In the genomic region with DNA sequence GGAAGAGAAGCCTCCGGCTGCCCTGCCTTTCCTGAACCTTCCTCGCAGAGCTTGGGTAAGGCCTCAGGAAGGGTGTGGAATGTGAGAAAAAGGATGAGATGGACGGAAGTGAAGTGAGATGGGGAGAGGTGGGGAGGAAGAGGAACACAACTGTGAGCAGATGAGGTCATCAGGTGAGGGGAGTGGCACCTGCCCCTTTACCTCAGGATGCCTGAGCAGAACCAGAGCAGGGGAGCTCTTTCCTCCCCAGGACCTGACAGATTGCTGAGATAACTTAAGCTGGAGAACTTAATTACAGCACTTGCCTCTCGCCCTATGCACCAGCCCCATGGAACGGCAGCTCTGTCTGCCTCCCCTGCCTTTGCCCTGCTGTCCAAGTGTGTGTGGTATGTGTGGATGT, we compare ENCODE assay signal across 21 cellular contexts. TPM values are rescaled to one million over a fixed set of nuclear protein-coding genes. Genes with fewer than 3 reads are reported as not detected.
DNase-seq lines count a peak whose midpoint lies in the region; TF ChIP-seq lines count a peak whose summit lies in the region.
"Had no signal": no experiment of that assay in that cellular context is flagged by ENCODE, and none has a peak within 500 bp of the region (broad histone marks: within the 10 kb centered on the region; RNA-seq: fewer than 3 reads in every experiment).

No MANE protein-coding gene starts in this region.

- CTCF ChIA-PET in HEK293 (lab: Yijun Ruan, JAX) = interaction anchor here (0.6 to 1.9 kb wide), 9 partner anchors 12 to 511 kb away, joined by 3 to 5 read pairs (median 3); a partner anchor contains a TSS
- CTCF ChIA-PET in mammary epithelial cell (lab: Charles Lee; ENCODE audit: low non-redundant PET) = no interaction called here

- 73% methylated on average over 4 of the region's 5 CpGs for WGBS in mammary epithelial cell (ENCODE audit: low coverage, missing lambda C conversion rate)

- TF ChIP-seq CTCF in HEK293 (tag by site-specific recombination; IDR thresholded peaks at IDR 0.05) = no peak
- no peak for TF ChIP-seq CTCF in WERI-Rb-1 (IDR thresholded peaks at IDR 0.05; ENCODE audit: low read depth, low read length)
- TF ChIP-seq CTCF in mammary epithelial cell (conservative IDR thresholded peaks at IDR 0.05 in 1 of 2, IDR thresholded peaks at IDR 0.05 in 1 of 2; ENCODE audit: extremely low read depth in 1 of 2, insufficient read depth in 1 of 2, low read depth in 1 of 2, low read length in 2 of 2) = no peak

- H3K9ac ChIP-seq in mammary epithelial cell (ENCODE audit: insufficient read depth, low read length) = no peak overlapping the region

- no peaks in the 10 kb centered on the region for H4K20me1 ChIP-seq in mammary epithelial cell (ENCODE audit: insufficient read depth, low read length)

- no peak overlapping the region for H2AFZ ChIP-seq in mammary epithelial cell (ENCODE audit: low read depth, low read length)

- dilution Hi-C loops in mammary epithelial cell (cut with HindIII; ENCODE audit: low sequenced_read_pairs) = no loop called here

- no peak overlapping the region for H3K4me3 ChIP-seq in HEK293 (ENCODE audit: low read depth, low read length)
- H3K4me3 ChIP-seq in WERI-Rb-1 (ENCODE audit: low read depth, low read length) = no peak overlapping the region
- no peak overlapping the region for H3K4me3 ChIP-seq in mammary epithelial cell (replicated peaks in 1 of 3; ENCODE audit: insufficient read depth in 1 of 3, low read depth in 2 of 3, low read length in 3 of 3)
- H3K4me3 ChIP-seq: SK-N-MC had no signal

- H3K9me3 ChIP-seq in HEK293 (ENCODE audit: control insufficient read depth, insufficient read depth, low read depth, low read length) (no peaks in the 10 kb centered on the region), WERI-Rb-1 (ENCODE audit: severe bottlenecking) (no peaks in the 10 kb centered on the region), mammary epithelial cell (replicated peaks; ENCODE audit: insufficient read depth, low read length) (no peaks in the 10 kb centered on the region)

- intact Hi-C loops in mammary epithelial cell (cut with micrococcal nuclease) = no loop called here

- H3K27me3 ChIP-seq in WERI-Rb-1 (ENCODE audit: insufficient read depth, low read depth, severe bottlenecking) (no peaks in the 10 kb centered on the region), mammary epithelial cell (ENCODE audit: insufficient read depth, low read length) (no peaks in the 10 kb centered on the region)

- no peaks in the 10 kb centered on the region for H3K79me2 ChIP-seq in mammary epithelial cell (ENCODE audit: insufficient read depth, low read length)

- BruUV-seq in mammary epithelial cell (replicated peaks; lab: Mats Ljungman, UMichigan) = no TSS peak

- in situ Hi-C loops in mammary epithelial cell (cut with MboI; ENCODE audit: low sequenced_read_pairs in 2 of 2) = no loop called here

- H3K36me3 ChIP-seq in HEK293 (ENCODE audit: control insufficient read depth in 2 of 2, insufficient read depth in 1 of 2, low read length in 2 of 2) (no peaks in the 10 kb centered on the region), WERI-Rb-1 (no peaks in the 10 kb centered on the region), mammary epithelial cell (ENCODE audit: insufficient read depth, low read length) (no peaks in the 10 kb centered on the region)

- H3K27ac ChIP-seq in HEK293 (ENCODE audit: extremely low read depth, low read depth, low read length) (no peak overlapping the region), WERI-Rb-1 (no peak overlapping the region), mammary epithelial cell (ENCODE audit: insufficient read depth, low read depth, low read length) (no peak overlapping the region)
- H3K27ac ChIP-seq: SK-N-MC had no signal

- POLR2A ChIA-PET in HEK293 (lab: Yijun Ruan, JAX) = interaction anchor here (1.1 to 1.2 kb wide), 2 partner anchors 28 to 30 kb away, joined by 3 to 5 read pairs; a partner anchor contains a TSS

- no peak overlapping the region for H3K4me2 ChIP-seq in mammary epithelial cell (ENCODE audit: insufficient read depth, low read depth, low read length)

- peaks cover 32% of the 10 kb centered on the region for H3K4me1 ChIP-seq in HEK293 (ENCODE audit: control insufficient read depth, insufficient read depth, low read length)
- no peaks in the 10 kb centered on the region for H3K4me1 ChIP-seq in mammary epithelial cell (ENCODE audit: insufficient read depth, low read length)

- DNase-seq in NCI-H69 (lab: John Stamatoyannopoulos, UW) (peak; percentile 67), WERI-Rb-1 (peak; percentile 38), islet precursor cell (peak; percentile 90), activated gamma-delta T cell (lab: John Stamatoyannopoulos, UW) (no peak), mammary epithelial cell (no peak), iPS-NIHi11 (ENCODE audit: low spot score) (no peak)
- DNase-seq: CD4-positive, CD25-positive, alpha-beta regulatory T cell; EL; HFFc6; Kasumi-1; NCI-H1048; NCI-H1417 treated with DMSO at 0.1 percent for 48 hours; NCI-H187; NCI-H446; NCI-H774; Right ventricle myocardium superior had no signal

TF ChIP-seq in HEK293, 187 proteins besides CTCF, POLR2A, EP300 and RAD21 (continues in another document):
- TF ChIP-seq ZBTB48 (tag by site-specific recombination; IDR thresholded peaks at IDR 0.05) = no peak
- TF ChIP-seq YY2 (tag by site-specific recombination; IDR thresholded peaks at IDR 0.05) = no peak
- no peak for TF ChIP-seq ZNF792 (tag by site-specific recombination; IDR thresholded peaks at IDR 0.05)
- TF ChIP-seq ZFP41 (tag by site-specific recombination; IDR thresholded peaks at IDR 0.05; ENCODE audit: borderline replicate concordance) = no peak
- TF ChIP-seq, protein P1, sequence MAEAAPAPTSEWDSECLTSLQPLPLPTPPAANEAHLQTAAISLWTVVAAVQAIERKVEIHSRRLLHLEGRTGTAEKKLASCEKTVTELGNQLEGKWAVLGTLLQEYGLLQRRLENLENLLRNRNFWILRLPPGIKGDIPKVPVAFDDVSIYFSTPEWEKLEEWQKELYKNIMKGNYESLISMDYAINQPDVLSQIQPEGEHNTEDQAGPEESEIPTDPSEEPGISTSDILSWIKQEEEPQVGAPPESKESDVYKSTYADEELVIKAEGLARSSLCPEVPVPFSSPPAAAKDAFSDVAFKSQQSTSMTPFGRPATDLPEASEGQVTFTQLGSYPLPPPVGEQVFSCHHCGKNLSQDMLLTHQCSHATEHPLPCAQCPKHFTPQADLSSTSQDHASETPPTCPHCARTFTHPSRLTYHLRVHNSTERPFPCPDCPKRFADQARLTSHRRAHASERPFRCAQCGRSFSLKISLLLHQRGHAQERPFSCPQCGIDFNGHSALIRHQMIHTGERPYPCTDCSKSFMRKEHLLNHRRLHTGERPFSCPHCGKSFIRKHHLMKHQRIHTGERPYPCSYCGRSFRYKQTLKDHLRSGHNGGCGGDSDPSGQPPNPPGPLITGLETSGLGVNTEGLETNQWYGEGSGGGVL (tag by site-specific recombination; IDR thresholded peaks at IDR 0.05) = peak; percentile 82
- peak; percentile 82 for TF ChIP-seq ZIC2 (tag by site-specific recombination; IDR thresholded peaks at IDR 0.05)
- peak; percentile 58; the same call in 1 of the 2 replicates for TF ChIP-seq ZNF341 (tag by site-specific recombination; IDR thresholded peaks at IDR 0.05; ENCODE audit: low read depth)
- TF ChIP-seq SP3 (tag by site-specific recombination; IDR thresholded peaks at IDR 0.05) = no peak
- no peak for TF ChIP-seq ZNF112 (tag by site-specific recombination; IDR thresholded peaks at IDR 0.05)
- TF ChIP-seq ZNF274 (IDR thresholded peaks at IDR 0.05; ENCODE audit: low read length) = no peak
- no peak for TF ChIP-seq ZNF274 (tag by site-specific recombination; IDR thresholded peaks at IDR 0.05; ENCODE audit: borderline replicate concordance)
- no peak for TF ChIP-seq FEZF1 (tag by site-specific recombination; IDR thresholded peaks at IDR 0.05)
- TF ChIP-seq, protein P2, sequence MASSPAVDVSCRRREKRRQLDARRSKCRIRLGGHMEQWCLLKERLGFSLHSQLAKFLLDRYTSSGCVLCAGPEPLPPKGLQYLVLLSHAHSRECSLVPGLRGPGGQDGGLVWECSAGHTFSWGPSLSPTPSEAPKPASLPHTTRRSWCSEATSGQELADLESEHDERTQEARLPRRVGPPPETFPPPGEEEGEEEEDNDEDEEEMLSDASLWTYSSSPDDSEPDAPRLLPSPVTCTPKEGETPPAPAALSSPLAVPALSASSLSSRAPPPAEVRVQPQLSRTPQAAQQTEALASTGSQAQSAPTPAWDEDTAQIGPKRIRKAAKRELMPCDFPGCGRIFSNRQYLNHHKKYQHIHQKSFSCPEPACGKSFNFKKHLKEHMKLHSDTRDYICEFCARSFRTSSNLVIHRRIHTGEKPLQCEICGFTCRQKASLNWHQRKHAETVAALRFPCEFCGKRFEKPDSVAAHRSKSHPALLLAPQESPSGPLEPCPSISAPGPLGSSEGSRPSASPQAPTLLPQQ (tag by site-specific recombination; IDR thresholded peaks at IDR 0.05) = no peak
- TF ChIP-seq ZNF169 (tag by site-specific recombination; IDR thresholded peaks at IDR 0.05) = no peak
- TF ChIP-seq ZSCAN23 (tag by site-specific recombination; IDR thresholded peaks at IDR 0.05) = no peak
- TF ChIP-seq, protein P3, sequence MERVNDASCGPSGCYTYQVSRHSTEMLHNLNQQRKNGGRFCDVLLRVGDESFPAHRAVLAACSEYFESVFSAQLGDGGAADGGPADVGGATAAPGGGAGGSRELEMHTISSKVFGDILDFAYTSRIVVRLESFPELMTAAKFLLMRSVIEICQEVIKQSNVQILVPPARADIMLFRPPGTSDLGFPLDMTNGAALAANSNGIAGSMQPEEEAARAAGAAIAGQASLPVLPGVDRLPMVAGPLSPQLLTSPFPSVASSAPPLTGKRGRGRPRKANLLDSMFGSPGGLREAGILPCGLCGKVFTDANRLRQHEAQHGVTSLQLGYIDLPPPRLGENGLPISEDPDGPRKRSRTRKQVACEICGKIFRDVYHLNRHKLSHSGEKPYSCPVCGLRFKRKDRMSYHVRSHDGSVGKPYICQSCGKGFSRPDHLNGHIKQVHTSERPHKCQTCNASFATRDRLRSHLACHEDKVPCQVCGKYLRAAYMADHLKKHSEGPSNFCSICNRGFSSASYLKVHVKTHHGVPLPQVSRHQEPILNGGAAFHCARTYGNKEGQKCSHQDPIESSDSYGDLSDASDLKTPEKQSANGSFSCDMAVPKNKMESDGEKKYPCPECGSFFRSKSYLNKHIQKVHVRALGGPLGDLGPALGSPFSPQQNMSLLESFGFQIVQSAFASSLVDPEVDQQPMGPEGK (tag by site-specific recombination; IDR thresholded peaks at IDR 0.05) = peak; percentile 78
- peak; percentile 90 for TF ChIP-seq WT1 (tag by site-specific recombination; IDR thresholded peaks at IDR 0.05)

RNA-seq across cellular contexts. Expression of a gene that starts 29.8 kb away (rescaled TPM):
- total RNA-seq in mammary epithelial cell = not detected
- polyA plus RNA-seq in mammary epithelial cell = not detected
- polyA minus RNA-seq in mammary epithelial cell = not detected
- total RNA-seq: CD4-positive, CD25-positive, alpha-beta regulatory T cell; HFFc6; MCF 10A; OCI-LY7; Right ventricle myocardium superior had no signal
- polyA plus RNA-seq: BJ had no signal

Comparison
In these comparisons a context has a peak if more than half of its experiments do, and no peak if none do; other contexts are left out.
1. DNase-seq: peak in NCI-H69 (single experiment), WERI-Rb-1 (single experiment) and islet precursor cell (single experiment); none in activated gamma-delta T cell (single experiment), mammary epithelial cell (single experiment) and iPS-NIHi11 (single experiment).